ENCODE assay signal across 1 cellular context in the genomic region with DNA sequence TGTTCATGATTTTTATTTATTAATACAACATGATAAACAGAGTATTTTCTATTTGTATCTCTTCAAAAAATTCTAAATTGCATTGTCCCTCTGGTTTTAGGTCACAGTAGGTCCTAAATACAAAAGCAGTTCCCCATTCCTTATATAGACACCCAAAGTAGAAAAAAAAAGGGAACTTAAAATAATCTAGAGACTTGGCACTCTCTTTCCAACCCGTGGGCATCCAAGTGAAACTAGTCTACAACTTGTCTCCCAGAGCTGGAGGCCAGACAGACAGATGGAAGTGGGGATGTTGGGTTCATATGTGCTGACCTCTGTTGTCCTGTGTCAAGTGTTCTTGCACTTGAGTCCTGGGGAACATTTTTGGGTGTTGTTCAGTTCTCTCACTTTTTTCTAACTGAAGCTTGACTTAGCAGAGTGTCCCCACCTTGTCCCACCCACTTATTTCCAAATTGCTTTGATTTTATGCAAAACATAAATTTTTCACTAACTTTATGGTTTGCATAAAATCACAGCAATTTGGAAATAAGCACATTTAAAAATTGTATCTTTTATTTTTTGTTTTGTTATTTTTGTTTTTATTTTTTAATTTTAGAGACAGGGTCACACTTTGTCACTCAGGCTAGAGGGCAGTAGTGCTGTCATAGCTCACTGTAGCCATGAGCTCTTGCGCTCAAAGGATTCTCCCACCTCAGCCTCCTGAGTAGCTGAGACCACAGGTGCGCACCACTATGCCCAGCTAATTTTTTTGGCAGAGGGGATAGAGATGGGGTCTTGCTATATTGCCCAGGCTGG.
TF ChIP-seq lines count a peak whose summit lies in the region.

No MANE protein-coding gene starts in this region.

TF ChIP-seq in GM23338, 12 proteins besides CTCF, POLR2A, EP300 and RAD21:
- TF ChIP-seq, protein P1, sequence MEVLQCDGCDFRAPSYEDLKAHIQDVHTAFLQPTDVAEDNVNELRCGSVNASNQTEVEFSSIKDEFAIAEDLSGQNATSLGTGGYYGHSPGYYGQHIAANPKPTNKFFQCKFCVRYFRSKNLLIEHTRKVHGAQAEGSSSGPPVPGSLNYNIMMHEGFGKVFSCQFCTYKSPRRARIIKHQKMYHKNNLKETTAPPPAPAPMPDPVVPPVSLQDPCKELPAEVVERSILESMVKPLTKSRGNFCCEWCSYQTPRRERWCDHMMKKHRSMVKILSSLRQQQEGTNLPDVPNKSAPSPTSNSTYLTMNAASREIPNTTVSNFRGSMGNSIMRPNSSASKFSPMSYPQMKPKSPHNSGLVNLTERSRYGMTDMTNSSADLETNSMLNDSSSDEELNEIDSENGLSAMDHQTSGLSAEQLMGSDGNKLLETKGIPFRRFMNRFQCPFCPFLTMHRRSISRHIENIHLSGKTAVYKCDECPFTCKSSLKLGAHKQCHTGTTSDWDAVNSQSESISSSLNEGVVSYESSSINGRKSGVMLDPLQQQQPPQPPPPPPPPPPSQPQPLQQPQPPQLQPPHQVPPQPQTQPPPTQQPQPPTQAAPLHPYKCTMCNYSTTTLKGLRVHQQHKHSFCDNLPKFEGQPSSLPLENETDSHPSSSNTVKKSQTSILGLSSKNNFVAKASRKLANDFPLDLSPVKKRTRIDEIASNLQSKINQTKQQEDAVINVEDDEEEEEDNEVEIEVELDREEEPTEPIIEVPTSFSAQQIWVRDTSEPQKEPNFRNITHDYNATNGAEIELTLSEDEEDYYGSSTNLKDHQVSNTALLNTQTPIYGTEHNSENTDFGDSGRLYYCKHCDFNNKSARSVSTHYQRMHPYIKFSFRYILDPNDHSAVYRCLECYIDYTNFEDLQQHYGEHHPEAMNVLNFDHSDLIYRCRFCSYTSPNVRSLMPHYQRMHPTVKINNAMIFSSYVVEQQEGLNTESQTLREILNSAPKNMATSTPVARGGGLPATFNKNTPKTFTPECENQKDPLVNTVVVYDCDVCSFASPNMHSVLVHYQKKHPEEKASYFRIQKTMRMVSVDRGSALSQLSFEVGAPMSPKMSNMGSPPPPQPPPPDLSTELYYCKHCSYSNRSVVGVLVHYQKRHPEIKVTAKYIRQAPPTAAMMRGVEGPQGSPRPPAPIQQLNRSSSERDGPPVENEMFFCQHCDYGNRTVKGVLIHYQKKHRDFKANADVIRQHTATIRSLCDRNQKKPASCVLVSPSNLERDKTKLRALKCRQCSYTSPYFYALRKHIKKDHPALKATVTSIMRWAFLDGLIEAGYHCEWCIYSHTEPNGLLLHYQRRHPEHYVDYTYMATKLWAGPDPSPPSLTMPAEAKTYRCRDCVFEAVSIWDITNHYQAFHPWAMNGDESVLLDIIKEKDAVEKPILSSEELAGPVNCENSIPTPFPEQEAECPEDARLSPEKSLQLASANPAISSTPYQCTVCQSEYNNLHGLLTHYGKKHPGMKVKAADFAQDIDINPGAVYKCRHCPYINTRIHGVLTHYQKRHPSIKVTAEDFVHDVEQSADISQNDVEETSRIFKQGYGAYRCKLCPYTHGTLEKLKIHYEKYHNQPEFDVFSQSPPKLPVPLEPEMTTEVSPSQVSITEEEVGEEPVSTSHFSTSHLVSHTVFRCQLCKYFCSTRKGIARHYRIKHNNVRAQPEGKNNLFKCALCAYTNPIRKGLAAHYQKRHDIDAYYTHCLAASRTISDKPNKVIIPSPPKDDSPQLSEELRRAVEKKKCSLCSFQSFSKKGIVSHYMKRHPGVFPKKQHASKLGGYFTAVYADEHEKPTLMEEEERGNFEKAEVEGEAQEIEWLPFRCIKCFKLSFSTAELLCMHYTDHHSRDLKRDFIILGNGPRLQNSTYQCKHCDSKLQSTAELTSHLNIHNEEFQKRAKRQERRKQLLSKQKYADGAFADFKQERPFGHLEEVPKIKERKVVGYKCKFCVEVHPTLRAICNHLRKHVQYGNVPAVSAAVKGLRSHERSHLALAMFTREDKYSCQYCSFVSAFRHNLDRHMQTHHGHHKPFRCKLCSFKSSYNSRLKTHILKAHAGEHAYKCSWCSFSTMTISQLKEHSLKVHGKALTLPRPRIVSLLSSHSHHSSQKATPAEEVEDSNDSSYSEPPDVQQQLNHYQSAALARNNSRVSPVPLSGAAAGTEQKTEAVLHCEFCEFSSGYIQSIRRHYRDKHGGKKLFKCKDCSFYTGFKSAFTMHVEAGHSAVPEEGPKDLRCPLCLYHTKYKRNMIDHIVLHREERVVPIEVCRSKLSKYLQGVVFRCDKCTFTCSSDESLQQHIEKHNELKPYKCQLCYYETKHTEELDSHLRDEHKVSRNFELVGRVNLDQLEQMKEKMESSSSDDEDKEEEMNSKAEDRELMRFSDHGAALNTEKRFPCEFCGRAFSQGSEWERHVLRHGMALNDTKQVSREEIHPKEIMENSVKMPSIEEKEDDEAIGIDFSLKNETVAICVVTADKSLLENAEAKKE (CRISPR knock-in tag; IDR thresholded peaks at IDR 0.05): no peak
